9 cellular contexts compared by ENCODE assay signal in genomic region chr1:94928293-94928939, GRCh38. TPM values are rescaled to one million over a fixed set of nuclear protein-coding genes. Genes with fewer than 3 reads are reported as not detected.
DNase-seq lines count a peak whose midpoint lies in the region; ATAC-seq and TF ChIP-seq lines count a peak whose summit lies in the region.
"Had no signal": no experiment of that assay in that cellular context is flagged by ENCODE, and none has a peak within 500 bp of the region (broad histone marks: within the 10 kb centered on the region; RNA-seq: fewer than 3 reads in every experiment).

No MANE protein-coding gene starts in this region.

- peaks cover 12% of the 10 kb centered on the region for H3K4me1 ChIP-seq in right cardiac atrium (ENCODE audit: control insufficient read depth, insufficient read depth, low read length)

- no peaks in the 10 kb centered on the region for H3K36me3 Mint-ChIP-seq in CD4-positive, alpha-beta T cell (ENCODE audit: low read depth)
- peaks cover 3% of the 10 kb centered on the region for H3K36me3 Mint-ChIP-seq in T-helper 17 cell (ENCODE audit: low read depth)
- peaks cover 12% of the 10 kb centered on the region for H3K36me3 Mint-ChIP-seq in progenitor cell of endocrine pancreas (ENCODE audit: insufficient read depth)
- peaks cover 3% of the 10 kb centered on the region for H3K36me3 Mint-ChIP-seq in activated T-helper 2 cell treated with anti-CD3 and anti-CD28 coated beads, Interferon-gamma antibody, Interleukin-2, Interleukin-4, amounts not matched to agents 10 μg/mL and 5 μg/mL and 100 μg/mL, durations not matched to agents 14 hours and 24 hours and 36 hours (ENCODE audit: low read depth)

- POLR2A ChIA-PET in CD4-positive, alpha-beta T cell (lab: Charles Lee): no interaction called here

- no peak overlapping the region for H3K27ac Mint-ChIP-seq in CD4-positive, alpha-beta T cell
- H3K27ac Mint-ChIP-seq in T-helper 17 cell (peak overlapping the region; percentile 32), progenitor cell of endocrine pancreas (peak overlapping the region; percentile 100)
- H3K27ac Mint-ChIP-seq in activated T-helper 2 cell treated with anti-CD3 and anti-CD28 coated beads, Interferon-gamma antibody, Interleukin-2, Interleukin-4, amounts not matched to agents 10 μg/mL and 5 μg/mL and 100 μg/mL, durations not matched to agents 14 hours and 24 hours and 36 hours: no peak overlapping the region

- peak overlapping the region; percentile 96 for H3K4me3 ChIP-seq in right cardiac atrium (ENCODE audit: low read length)
- H3K4me3 ChIP-seq: K562 had no signal

- H3K4me3 Mint-ChIP-seq in CD4-positive, alpha-beta T cell: peak overlapping the region; percentile 83
- H3K4me3 Mint-ChIP-seq in T-helper 17 cell (peak overlapping the region; percentile 92), progenitor cell of endocrine pancreas (ENCODE audit: low read depth) (peak overlapping the region; percentile 84)
- no peak overlapping the region for H3K4me3 Mint-ChIP-seq in activated T-helper 2 cell treated with anti-CD3 and anti-CD28 coated beads, Interferon-gamma antibody, Interleukin-2, Interleukin-4, amounts not matched to agents 10 μg/mL and 5 μg/mL and 100 μg/mL, durations not matched to agents 14 hours and 24 hours and 36 hours (ENCODE audit: low read depth)

- intact Hi-C loops in CD4-positive, alpha-beta T cell (cut with DNase I, micrococcal nuclease): no loop called here
- intact Hi-C loops in right cardiac atrium (cut with DNase I): loop anchor here (5.0 to 10.0 kb wide), 5 partner anchors 34 to 116 kb away; no protein-coding TSS in a partner anchor
- intact Hi-C loops in activated T-helper 2 cell treated with anti-CD3 and anti-CD28 coated beads, Interferon-gamma antibody, Interleukin-2, Interleukin-4, amounts not matched to agents 10 μg/mL and 5 μg/mL and 100 μg/mL, durations not matched to agents 14 hours and 24 hours and 36 hours (cut with micrococcal nuclease): loop anchor here (5.0 kb wide), 1 partner anchor 114 kb away; no protein-coding TSS in a partner anchor

- no peak for DNase-seq in CD4-positive, alpha-beta T cell
- DNase-seq in T-helper 17 cell (no peak), right cardiac atrium (no peak), progenitor cell of endocrine pancreas (ENCODE audit: low spot score, unreplicated experiment) (no peak), DMS79 treated with DMSO at 0.1 percent for 48 hours (lab: John Stamatoyannopoulos, UW) (no peak), UCSD-AML1 (lab: John Stamatoyannopoulos, UW; ENCODE audit: unreplicated experiment) (no peak), HuH-7.5 (ENCODE audit: low spot score) (no peak)
- no peak for DNase-seq in activated T-helper 2 cell treated with anti-CD3 and anti-CD28 coated beads, Interferon-gamma antibody, Interleukin-2, Interleukin-4, amounts not matched to agents 10 μg/mL and 5 μg/mL and 100 μg/mL, durations not matched to agents 14 hours and 24 hours and 36 hours (ENCODE audit: low spot score)

- ATAC-seq in CD4-positive, alpha-beta T cell (ENCODE audit: poor library complexity): no peak
- ATAC-seq in T-helper 17 cell: no peak
- no peak for ATAC-seq in right cardiac atrium
- ATAC-seq: K562 had no signal

- WGBS in right cardiac atrium: 54% methylated on average over 7 of the region's 7 CpGs

- peaks cover 16% of the 10 kb centered on the region for H3K4me1 Mint-ChIP-seq in CD4-positive, alpha-beta T cell (ENCODE audit: low read depth)
- H3K4me1 Mint-ChIP-seq in T-helper 17 cell: peaks cover 16% of the 10 kb centered on the region
- H3K4me1 Mint-ChIP-seq in progenitor cell of endocrine pancreas (ENCODE audit: low read depth): peaks cover 45% of the 10 kb centered on the region
- H3K4me1 Mint-ChIP-seq in activated T-helper 2 cell treated with anti-CD3 and anti-CD28 coated beads, Interferon-gamma antibody, Interleukin-2, Interleukin-4, amounts not matched to agents 10 μg/mL and 5 μg/mL and 100 μg/mL, durations not matched to agents 14 hours and 24 hours and 36 hours (ENCODE audit: low read depth): peaks cover 12% of the 10 kb centered on the region

- no peak for TF ChIP-seq CTCF in CD4-positive, alpha-beta T cell (IDR thresholded peaks at IDR 0.05)
- no peak for TF ChIP-seq CTCF in progenitor cell of endocrine pancreas (IDR thresholded peaks at IDR 0.05; ENCODE audit: unreplicated experiment)

- CTCF ChIA-PET in CD4-positive, alpha-beta T cell (lab: Charles Lee): interaction anchor here (0.8 kb wide), 1 partner anchor 15 kb away, joined by 3 read pairs; no protein-coding TSS in a partner anchor

- H3K27me3 Mint-ChIP-seq in CD4-positive, alpha-beta T cell: peaks cover 46% of the 10 kb centered on the region
- H3K27me3 Mint-ChIP-seq in T-helper 17 cell (peaks cover 44% of the 10 kb centered on the region), progenitor cell of endocrine pancreas (no peaks in the 10 kb centered on the region)
- peaks cover 45% of the 10 kb centered on the region for H3K27me3 Mint-ChIP-seq in activated T-helper 2 cell treated with anti-CD3 and anti-CD28 coated beads, Interferon-gamma antibody, Interleukin-2, Interleukin-4, amounts not matched to agents 10 μg/mL and 5 μg/mL and 100 μg/mL, durations not matched to agents 14 hours and 24 hours and 36 hours (ENCODE audit: low read depth)

- H3K27me3 ChIP-seq in CD4-positive, alpha-beta T cell (ENCODE audit: control insufficient read depth, insufficient read depth, low read length): peaks cover 16% of the 10 kb centered on the region
- H3K27me3 ChIP-seq in right cardiac atrium (ENCODE audit: control insufficient read depth, insufficient read depth): no peaks in the 10 kb centered on the region

- no peaks in the 10 kb centered on the region for H3K9me3 ChIP-seq in CD4-positive, alpha-beta T cell (ENCODE audit: control insufficient read depth, low read length)
- H3K9me3 ChIP-seq in T-helper 17 cell (ENCODE audit: control insufficient read depth, low read length, poor library complexity, severe bottlenecking) (no peaks in the 10 kb centered on the region), right cardiac atrium (ENCODE audit: control insufficient read depth, low read length) (no peaks in the 10 kb centered on the region)

- H3K9me3 Mint-ChIP-seq in CD4-positive, alpha-beta T cell: no peaks in the 10 kb centered on the region
- H3K9me3 Mint-ChIP-seq in progenitor cell of endocrine pancreas (ENCODE audit: low read depth): peaks cover 3% of the 10 kb centered on the region
- H3K9me3 Mint-ChIP-seq in activated T-helper 2 cell treated with anti-CD3 and anti-CD28 coated beads, Interferon-gamma antibody, Interleukin-2, Interleukin-4, amounts not matched to agents 10 μg/mL and 5 μg/mL and 100 μg/mL, durations not matched to agents 14 hours and 24 hours and 36 hours: no peaks in the 10 kb centered on the region

- H3K27ac ChIP-seq in CD4-positive, alpha-beta T cell (ENCODE audit: low read depth, low read length): no peak overlapping the region
- peak overlapping the region; percentile 97 for H3K27ac ChIP-seq in right cardiac atrium (ENCODE audit: low read length)

RNA-seq across cellular contexts. Expression of gene CNN3, which starts 1.5 kb away (rescaled TPM):
- 1 to 10 TPM; 1.1 to 1.4 TPM for total RNA-seq in CD4-positive, alpha-beta T cell
- total RNA-seq in T-helper 17 cell (1 to 10 TPM in 1 of 2 donors, under 1 TPM in 1; 0.76 to 1.7 TPM), right cardiac atrium (100 to 1,000 TPM; 105 to 162 (median 112) TPM), progenitor cell of endocrine pancreas (341 and 342 TPM in 2 replicates)
- 61.2 TPM for polyA plus RNA-seq in right cardiac atrium
- 2.6 and 2.7 TPM in 2 replicates for total RNA-seq in activated T-helper 2 cell treated with anti-CD3 and anti-CD28 coated beads, Interferon-gamma antibody, Interleukin-2, Interleukin-4, amounts not matched to agents 10 μg/mL and 5 μg/mL and 100 μg/mL, durations not matched to agents 14 hours and 24 hours and 36 hours

Comparison
In these comparisons a context has a peak if more than half of its experiments do, and no peak if none do; other contexts are left out.
1. H3K27ac Mint-ChIP-seq: peak in T-helper 17 cell (single experiment) and progenitor cell of endocrine pancreas (single experiment); none in CD4-positive, alpha-beta T cell (single experiment) and activated T-helper 2 cell treated with anti-CD3 and anti-CD28 coated beads, Interferon-gamma antibody, Interleukin-2, Interleukin-4, amounts not matched to agents 10 μg/mL and 5 μg/mL and 100 μg/mL, durations not matched to agents 14 hours and 24 hours and 36 hours (single experiment).
2. RNA of gene CNN3, which starts 1.5 kb away (total RNA-seq): 341 to 342 TPM in progenitor cell of endocrine pancreas and 105 to 162 TPM in right cardiac atrium; 2.6 to 2.7 TPM in activated T-helper 2 cell treated with anti-CD3 and anti-CD28 coated beads, Interferon-gamma antibody, Interleukin-2, Interleukin-4, amounts not matched to agents 10 μg/mL and 5 μg/mL and 100 μg/mL, durations not matched to agents 14 hours and 24 hours and 36 hours, 0.76 to 1.7 TPM in T-helper 17 cell and 1.1 to 1.4 TPM in CD4-positive, alpha-beta T cell; every median in the first group is over 10 times any median in the second.
3. intact Hi-C loops: an anchor here in right cardiac atrium (5.0 to 10.0 kb wide) and activated T-helper 2 cell treated with anti-CD3 and anti-CD28 coated beads, Interferon-gamma antibody, Interleukin-2, Interleukin-4, amounts not matched to agents 10 μg/mL and 5 μg/mL and 100 μg/mL, durations not matched to agents 14 hours and 24 hours and 36 hours (5.0 kb wide); none called in CD4-positive, alpha-beta T cell.